Comparison of ENCODE assay signal across 25 cellular contexts in genomic region chr1:226362891-226363447, GRCh38.
"Had no signal": no experiment of that assay in that cellular context is flagged by ENCODE, and none has a peak within 500 bp of the region (broad histone marks: within the 10 kb centered on the region; RNA-seq: fewer than 3 reads in every experiment).

No MANE protein-coding gene starts in this region.

- H3K4me1 ChIP-seq: prostate gland, right lobe of liver, tibial nerve had no signal

- DNase-seq: activated CD4-positive, alpha-beta T cell treated with anti-CD3 and anti-CD28 coated beads, Interleukin-2, amount 10 ng/mL, durations not matched to agents 7 days and 5 days; activated CD4-positive, CD25-positive, alpha-beta regulatory T cell treated with anti-CD3 and anti-CD28 coated beads, Interleukin-2, amount 50 U/mL, for 72 hours; activated CD8-positive, alpha-beta memory T cell treated with anti-CD3 and anti-CD28 coated beads, Interleukin-2, amount 10 ng/mL, durations not matched to agents 7 days and 5 days; activated CD8-positive, alpha-beta T cell treated with anti-CD3 and anti-CD28 coated beads for 36 hours; activated gamma-delta T cell treated with Interleukin-2 at 50 U/mL for 16 hours; activated T-cell treated with anti-CD3 and anti-CD28 coated beads for 4 hours; aorta; brain microvascular endothelial cell; heart left ventricle; islet precursor cell; left colon; naive thymus-derived CD4-positive, alpha-beta T cell; right lobe of liver; stimulated activated CD4-positive, alpha-beta T cell treated with anti-CD3 and anti-CD28 coated beads, Interleukin-1b, Interleukin-23, amount 100 ng/mL, for 48 hours; stimulated activated naive CD8-positive, alpha-beta T cell treated with anti-CD3 and anti-CD28 coated beads, Interleukin-15, amount 100 ng/mL, for 72 hours; T-cell; WERI-Rb-1 had no signal

- H3K27ac ChIP-seq: brain microvascular endothelial cell, coronary artery, esophagus muscularis mucosa, prostate gland, right lobe of liver, skin epidermis, tibial nerve, WERI-Rb-1 had no signal

- H3K9me3 ChIP-seq: esophagus muscularis mucosa, heart left ventricle, prostate gland, right lobe of liver, tibial nerve had no signal

- H3K27me3 ChIP-seq: brain microvascular endothelial cell, esophagus muscularis mucosa, heart left ventricle, right lobe of liver, tibial nerve had no signal

- H3K4me3 ChIP-seq: coronary artery, esophagus muscularis mucosa, heart left ventricle, lung, prostate gland, right lobe of liver, skin epidermis, tibial nerve had no signal

- ATAC-seq: activated CD8-positive, alpha-beta memory T cell treated with anti-CD3 and anti-CD28 coated beads, Interleukin-2, amount 10 ng/mL, durations not matched to agents 7 days and 5 days; activated CD8-positive, alpha-beta T cell treated with anti-CD3 and anti-CD28 coated beads for 36 hours; activated naive CD4-positive, alpha-beta T cell treated with anti-CD3 and anti-CD28 coated beads, Interleukin-2, amount 50 U/mL, for 72 hours; naive thymus-derived CD4-positive, alpha-beta T cell; right lobe of liver; stimulated activated effector memory CD8-positive, alpha-beta T cell treated with anti-CD3 and anti-CD28 coated beads, Interleukin-12 subunit alpha, Interleukin-12 subunit beta, amount 100 ng/mL, for 72 hours; stimulated activated naive CD8-positive, alpha-beta T cell treated with anti-CD3 and anti-CD28 coated beads, Interleukin-15, amount 100 ng/mL, for 72 hours; T-cell had no signal
